Comparison of ENCODE assay signal across 8 cellular contexts in the genomic region with DNA sequence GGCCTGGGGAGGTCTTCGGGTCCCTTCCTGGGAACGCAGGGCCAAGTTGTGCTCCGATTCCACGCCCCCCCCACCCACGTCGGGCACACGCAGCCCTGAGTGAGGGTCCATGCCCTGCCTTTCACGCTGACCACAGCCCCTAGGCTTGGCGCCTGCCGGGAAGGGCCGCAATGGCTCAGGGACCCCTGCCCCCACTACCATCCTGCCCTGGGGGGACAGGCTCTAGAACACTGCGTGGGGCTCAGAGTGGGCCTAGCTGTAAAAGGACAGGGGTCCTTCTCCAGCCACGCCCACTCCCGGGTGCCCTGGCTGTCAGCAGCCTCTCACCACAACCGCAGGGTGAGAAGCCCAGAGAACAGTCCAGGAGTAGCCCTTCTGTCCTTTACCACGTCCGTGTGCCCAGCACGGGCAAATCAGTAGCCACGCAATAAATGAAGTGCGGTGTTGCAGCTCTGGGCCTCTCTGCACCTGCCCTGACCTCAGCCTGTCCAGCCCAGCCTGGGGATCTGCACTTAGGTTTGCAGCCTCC. TPM values are rescaled to one million over a fixed set of nuclear protein-coding genes. Genes with fewer than 3 reads are reported as not detected.
DNase-seq lines count a peak whose midpoint lies in the region; ATAC-seq and TF ChIP-seq lines count a peak whose summit lies in the region.

No MANE protein-coding gene starts in this region.

- H3K27me3 Mint-ChIP-seq in activated T-helper 1 cell treated with anti-CD3 and anti-CD28 coated beads, Interleukin-12 subunit alpha, Interleukin-12 subunit beta, Interleukin-2, Interleukin-4 antibody, amounts not matched to agents 30 ng/mL and 10 ng/mL and 1 ng/mL, durations not matched to agents 14 hours and 24 hours and 36 hours (ENCODE audit: insufficient read depth): no peaks in the 10 kb centered on the region

- H3K9ac ChIP-seq in HUES6 (ENCODE audit: low read length) (peak overlapping the region; percentile 35), iPS-15b (ENCODE audit: low read depth, low read length) (no peak overlapping the region), smooth muscle cell (ENCODE audit: low read depth) (peak overlapping the region; percentile 58)

- H3F3A ChIP-seq in smooth muscle cell (ENCODE audit: low read depth): peaks cover 22% of the 10 kb centered on the region

- no peaks in the 10 kb centered on the region for H4K20me1 ChIP-seq in smooth muscle cell (ENCODE audit: low read depth)

- H3K9me3 Mint-ChIP-seq in activated T-helper 1 cell treated with anti-CD3 and anti-CD28 coated beads, Interleukin-12 subunit alpha, Interleukin-12 subunit beta, Interleukin-2, Interleukin-4 antibody, amounts not matched to agents 30 ng/mL and 10 ng/mL and 1 ng/mL, durations not matched to agents 14 hours and 24 hours and 36 hours: no peaks in the 10 kb centered on the region

- H3K27me3 ChIP-seq in HUES6 (ENCODE audit: control insufficient read depth, insufficient read depth, low read length): peaks cover 25% of the 10 kb centered on the region
- peaks cover 7% of the 10 kb centered on the region for H3K27me3 ChIP-seq in iPS-15b (ENCODE audit: control insufficient read depth, insufficient read depth, low read length)
- no peaks in the 10 kb centered on the region for H3K27me3 ChIP-seq in smooth muscle cell (ENCODE audit: low read depth)

- H3K9me3 ChIP-seq in HUES6 (ENCODE audit: control insufficient read depth, insufficient read depth, low read depth, low read length) (no peaks in the 10 kb centered on the region), iPS-15b (ENCODE audit: control insufficient read depth, insufficient read depth, low read length) (no peaks in the 10 kb centered on the region), smooth muscle cell (replicated peaks; ENCODE audit: low read depth) (no peaks in the 10 kb centered on the region)

- intact Hi-C loops in activated T-helper 1 cell treated with anti-CD3 and anti-CD28 coated beads, Interleukin-12 subunit alpha, Interleukin-12 subunit beta, Interleukin-2, Interleukin-4 antibody, amounts not matched to agents 30 ng/mL and 10 ng/mL and 1 ng/mL, durations not matched to agents 14 hours and 24 hours and 36 hours (cut with micrococcal nuclease): loop anchor here (1.0 to 2.0 kb wide), 2 partner anchors 11 to 33 kb away; no protein-coding TSS in a partner anchor

- no peak for TF ChIP-seq CTCF in smooth muscle cell (IDR thresholded peaks at IDR 0.05; ENCODE audit: borderline replicate concordance, insufficient read depth, poor library complexity, severe bottlenecking)

- peak overlapping the region; percentile 70 for H3K27ac Mint-ChIP-seq in activated T-helper 1 cell treated with anti-CD3 and anti-CD28 coated beads, Interleukin-12 subunit alpha, Interleukin-12 subunit beta, Interleukin-2, Interleukin-4 antibody, amounts not matched to agents 30 ng/mL and 10 ng/mL and 1 ng/mL, durations not matched to agents 14 hours and 24 hours and 36 hours

- H3K36me3 ChIP-seq in HUES6 (ENCODE audit: control insufficient read depth, insufficient read depth, low read length) (no peaks in the 10 kb centered on the region), iPS-15b (ENCODE audit: control insufficient read depth, insufficient read depth, low read length) (no peaks in the 10 kb centered on the region), smooth muscle cell (ENCODE audit: low read depth) (no peaks in the 10 kb centered on the region)

- WGBS in smooth muscle cell (ENCODE audit: low lambda C conversion rate): 30% methylated on average over 18 of the region's 20 CpGs

- H3K79me2 ChIP-seq in smooth muscle cell (ENCODE audit: low read depth): no peaks in the 10 kb centered on the region

- DNase-seq in activated T-helper 1 cell treated with anti-CD3 and anti-CD28 coated beads, Interleukin-12 subunit alpha, Interleukin-12 subunit beta, Interleukin-2, Interleukin-4 antibody, amounts not matched to agents 30 ng/mL and 10 ng/mL and 1 ng/mL, durations not matched to agents 14 hours and 24 hours and 36 hours (ENCODE audit: low spot score): no peak
- DNase-seq in smooth muscle cell (lab: John Stamatoyannopoulos, UW; ENCODE audit: unreplicated experiment) (no peak), GDM1 (lab: John Stamatoyannopoulos, UW) (no peak), NOMO-1 treated with dmso at 0.1 percent for 144 hours (lab: John Stamatoyannopoulos, UW; ENCODE audit: unreplicated experiment) (no peak)

- H3K27ac ChIP-seq in HUES6 (ENCODE audit: low read depth, low read length): no peak overlapping the region
- H3K27ac ChIP-seq in smooth muscle cell (ENCODE audit: low read depth): no peak overlapping the region

- peaks cover 86% of the 10 kb centered on the region for H3K4me1 Mint-ChIP-seq in activated T-helper 1 cell treated with anti-CD3 and anti-CD28 coated beads, Interleukin-12 subunit alpha, Interleukin-12 subunit beta, Interleukin-2, Interleukin-4 antibody, amounts not matched to agents 30 ng/mL and 10 ng/mL and 1 ng/mL, durations not matched to agents 14 hours and 24 hours and 36 hours (ENCODE audit: low read depth)

- H3K4me3 ChIP-seq in HUES6 (ENCODE audit: low read depth, low read length) (peak overlapping the region; percentile 65), iPS-15b (ENCODE audit: low read depth, low read length) (peak overlapping the region; percentile 72), smooth muscle cell (peak overlapping the region; percentile 54)

- peaks cover 7% of the 10 kb centered on the region for H3K36me3 Mint-ChIP-seq in activated T-helper 1 cell treated with anti-CD3 and anti-CD28 coated beads, Interleukin-12 subunit alpha, Interleukin-12 subunit beta, Interleukin-2, Interleukin-4 antibody, amounts not matched to agents 30 ng/mL and 10 ng/mL and 1 ng/mL, durations not matched to agents 14 hours and 24 hours and 36 hours (ENCODE audit: low read depth)

- ATAC-seq in HG03460 (IDR thresholded peaks at IDR 0.05; ENCODE audit: unreplicated experiment): no peak
- ATAC-seq in GM19023 (IDR thresholded peaks at IDR 0.05; ENCODE audit: unreplicated experiment): no peak

- peak overlapping the region; percentile 71 for H3K4me3 Mint-ChIP-seq in activated T-helper 1 cell treated with anti-CD3 and anti-CD28 coated beads, Interleukin-12 subunit alpha, Interleukin-12 subunit beta, Interleukin-2, Interleukin-4 antibody, amounts not matched to agents 30 ng/mL and 10 ng/mL and 1 ng/mL, durations not matched to agents 14 hours and 24 hours and 36 hours

- H2AFZ ChIP-seq in smooth muscle cell (ENCODE audit: low read depth): no peak overlapping the region

- peaks cover 21% of the 10 kb centered on the region; the same call in 1 of the 2 replicates for H3K4me1 ChIP-seq in HUES6 (ENCODE audit: control insufficient read depth, insufficient read depth, low read length)
- H3K4me1 ChIP-seq in iPS-15b (ENCODE audit: control insufficient read depth, insufficient read depth, low read length): peaks cover 2% of the 10 kb centered on the region
- H3K4me1 ChIP-seq in smooth muscle cell (ENCODE audit: low read depth): peaks cover 7% of the 10 kb centered on the region

- H3K4me2 ChIP-seq in smooth muscle cell: peak overlapping the region; percentile 89

RNA-seq across cellular contexts. Expression of a gene that starts 9.4 kb away (rescaled TPM):
- 4.5 and 5.4 TPM in 2 replicates for total RNA-seq in activated T-helper 1 cell treated with anti-CD3 and anti-CD28 coated beads, Interleukin-12 subunit alpha, Interleukin-12 subunit beta, Interleukin-2, Interleukin-4 antibody, amounts not matched to agents 30 ng/mL and 10 ng/mL and 1 ng/mL, durations not matched to agents 14 hours and 24 hours and 36 hours
- 2.6 and 4.4 TPM in 2 replicates for total RNA-seq in smooth muscle cell
- 2.9 and 3.2 TPM in 2 replicates for polyA plus RNA-seq in smooth muscle cell
